10 cellular contexts compared by ENCODE assay signal in genomic region chr12:53050426-53051057, GRCh38.
A peak's percentile ranks its signal among the peaks of the same experiment; 100 is the strongest.
DNase-seq lines count a peak whose midpoint lies in the region; ATAC-seq and TF ChIP-seq lines count a peak whose summit lies in the region.
"Had no signal": no experiment of that assay in that cellular context is flagged by ENCODE, and none has a peak within 500 bp of the region (broad histone marks: within the 10 kb centered on the region; RNA-seq: fewer than 3 reads in every experiment).

No MANE protein-coding gene starts in this region.

- H3K9me3 ChIP-seq in HUES48 (ENCODE audit: control insufficient read depth, insufficient read depth, low read length) (no peaks in the 10 kb centered on the region), stomach smooth muscle (ENCODE audit: control insufficient read depth in 2 of 2, low read length in 2 of 2) (no peaks in the 10 kb centered on the region)

- H3K4me1 ChIP-seq in HUES48 (ENCODE audit: control insufficient read depth, insufficient read depth, low read length) (peaks cover 51% of the 10 kb centered on the region), stomach smooth muscle (ENCODE audit: control insufficient read depth, insufficient read depth, low read length) (peaks cover 85% of the 10 kb centered on the region)

- H3K27me3 ChIP-seq in HUES48 (ENCODE audit: control insufficient read depth, insufficient read depth, low read length) (peaks cover 17% of the 10 kb centered on the region), brain microvascular endothelial cell (replicated peaks) (no peaks in the 10 kb centered on the region), layer of hippocampus (ENCODE audit: control insufficient read depth, insufficient read depth, low read length) (no peaks in the 10 kb centered on the region), stomach smooth muscle (ENCODE audit: control insufficient read depth in 1 of 2, insufficient read depth in 2 of 2, low read length in 2 of 2) (no peaks in the 10 kb centered on the region)

- peaks cover 3% of the 10 kb centered on the region; the same call in 1 of the 2 replicates for H3K36me3 ChIP-seq in HUES48 (ENCODE audit: control insufficient read depth, insufficient read depth, low read length)
- peaks cover 18% of the 10 kb centered on the region for H3K36me3 ChIP-seq in brain microvascular endothelial cell (replicated peaks)
- H3K36me3 ChIP-seq in stomach smooth muscle (ENCODE audit: control insufficient read depth in 2 of 2, insufficient read depth in 2 of 2, low read length in 2 of 2) = peaks cover 0 to 3% of the 10 kb centered on the region in 2 donors

- H3K9ac ChIP-seq in HUES48 (ENCODE audit: low read depth, low read length) (no peak overlapping the region), stomach smooth muscle (ENCODE audit: low read length in 2 of 2) (peak overlapping the region; percentile 55 to 76)

- no peak for TF ChIP-seq CTCF in brain microvascular endothelial cell (IDR thresholded peaks at IDR 0.05; ENCODE audit: low read depth, low read length, missing control alignments)

- in situ Hi-C loops in brain microvascular endothelial cell (cut with HindIII; ENCODE audit: low pct_ligation_motif_present, low sequenced_read_pairs) = no loop called here

- DNase-seq in brain microvascular endothelial cell (no peak), NCI-H748 (lab: John Stamatoyannopoulos, UW; ENCODE audit: unreplicated experiment) (no peak), NCI-H187 (lab: John Stamatoyannopoulos, UW) (no peak), NCI-H2029 (lab: John Stamatoyannopoulos, UW) (no peak)
- DNase-seq: activated CD4-positive, CD25-positive, alpha-beta regulatory T cell treated with anti-CD3 and anti-CD28 coated beads, Interleukin-2, amount 50 U/mL, for 72 hours; NCI-H1930 had no signal

- no peak for ATAC-seq in activated CD4-positive, CD25-positive, alpha-beta regulatory T cell treated with anti-CD3 and anti-CD28 coated beads, Interleukin-2, amount 50 U/mL, for 24 hours

- H3K27ac ChIP-seq in HUES48 (ENCODE audit: low read depth, low read length) (peak overlapping the region; percentile 84), brain microvascular endothelial cell (peak overlapping the region; percentile 56), layer of hippocampus (ENCODE audit: low read depth, low read length) (peak overlapping the region; percentile 98), stomach smooth muscle (ENCODE audit: low read length) (peak overlapping the region; percentile 98)

- H3K4me3 ChIP-seq in HUES48 (ENCODE audit: low read depth, low read length) (peak overlapping the region; percentile 38; the same call in 1 of the 2 replicates), brain microvascular endothelial cell (ENCODE audit: low read depth, low read length) (peak overlapping the region; percentile 62), stomach smooth muscle (ENCODE audit: low read length in 2 of 2) (peak overlapping the region; percentile 50 to 73)
